ENCODE assay signal across 8 cellular contexts in genomic region chr14:20461230-20462141, GRCh38. TPM values are rescaled to one million over a fixed set of nuclear protein-coding genes. Genes with fewer than 3 reads are reported as not detected.
DNase-seq lines count a peak whose midpoint lies in the region; ATAC-seq and FAIRE-seq lines count a peak whose summit lies in the region.

Gene PIP4P1, minus strand, starts transcription at chr14:20461434. Its CDS starts 109 bp downstream, at chr14:20461325.

- H3K36me3 ChIP-seq in KOPT-K1 (ENCODE audit: insufficient read depth, low read length): peaks cover 39% of the 10 kb centered on the region
- peaks cover 37% of the 10 kb centered on the region for H3K36me3 ChIP-seq in muscle layer of colon (ENCODE audit: insufficient read depth, low read length)

- H3K27ac Mint-ChIP-seq in activated T-cell treated with anti-CD3 and anti-CD28 coated beads, Interleukin-2, amount 50 U/mL, for 72 hours: peak within 1 kb of the TSS; percentile 95

- H3K9me3 ChIP-seq in KOPT-K1 (ENCODE audit: insufficient read depth, low read length, poor library complexity, severe bottlenecking) (no peaks in the 10 kb centered on the region), muscle layer of colon (ENCODE audit: low read length) (no peaks in the 10 kb centered on the region)

- peak within 1 kb of the TSS; percentile 95 for H3K9ac ChIP-seq in muscle layer of colon (ENCODE audit: low read length)

- H3K27me3 ChIP-seq in muscle layer of colon (ENCODE audit: control insufficient read depth in 1 of 2, insufficient read depth in 2 of 2, low read length in 2 of 2): no peaks in the 10 kb centered on the region

- peak; percentile 93 for ATAC-seq in GM21786 (IDR thresholded peaks at IDR 0.05; ENCODE audit: unreplicated experiment)
- ATAC-seq in activated T-cell treated with anti-CD3 and anti-CD28 coated beads, Interleukin-2, amount 50 U/mL, for 72 hours (replicated peaks in 1 of 2): peak; percentile 95
- peak; percentile 96 for ATAC-seq in esophagus mucosa

- H3K27me3 Mint-ChIP-seq in activated T-cell treated with anti-CD3 and anti-CD28 coated beads, Interleukin-2, amount 50 U/mL, for 72 hours (ENCODE audit: low read depth): no peaks in the 10 kb centered on the region

- peak; percentile 78 for FAIRE-seq in RCC 7860 (lab: Jason Lieb, UNC)

- H3K4me3 ChIP-seq in muscle layer of colon (ENCODE audit: low read depth in 1 of 2, low read length in 2 of 2): peak within 1 kb of the TSS; percentile 73 to 82

- peaks cover 0 to 16% of the 10 kb centered on the region in 2 donors for H3K36me3 Mint-ChIP-seq in activated T-cell treated with anti-CD3 and anti-CD28 coated beads, Interleukin-2, amount 50 U/mL, for 72 hours (ENCODE audit: insufficient read depth in 2 of 2)

- DNase-seq in DMS79 (lab: John Stamatoyannopoulos, UW) (peak; percentile 100), RCC 7860 (ENCODE audit: low spot score) (peak; percentile 96)
- DNase-seq in activated T-cell treated with anti-CD3 and anti-CD28 coated beads, Interleukin-2, amount 50 U/mL, for 72 hours: peak; percentile 98 to 99
- DNase-seq in stimulated activated CD8-positive, alpha-beta memory T cell treated with anti-CD3 and anti-CD28 coated beads, Interleukin-7, amount 100 ng/mL, for 24 hours (ENCODE audit: low read depth): peak; percentile 97

- H3K9me3 Mint-ChIP-seq in activated T-cell treated with anti-CD3 and anti-CD28 coated beads, Interleukin-2, amount 50 U/mL, for 72 hours: no peaks in the 10 kb centered on the region

- H3K27ac ChIP-seq in KOPT-K1 (ENCODE audit: low read depth, low read length, poor library complexity, severe bottlenecking): peak within 1 kb of the TSS; percentile 73
- H3K27ac ChIP-seq in muscle layer of colon (ENCODE audit: low read depth, low read length): peak within 1 kb of the TSS; percentile 86

- H3K4me3 Mint-ChIP-seq in activated T-cell treated with anti-CD3 and anti-CD28 coated beads, Interleukin-2, amount 50 U/mL, for 72 hours: peak within 1 kb of the TSS; percentile 91 to 93

- H3K4me1 ChIP-seq in muscle layer of colon (ENCODE audit: insufficient read depth, low read length): peaks cover 16% of the 10 kb centered on the region

- peaks cover 23% of the 10 kb centered on the region for H3K4me1 Mint-ChIP-seq in activated T-cell treated with anti-CD3 and anti-CD28 coated beads, Interleukin-2, amount 50 U/mL, for 72 hours (ENCODE audit: low read depth)

RNA-seq across cellular contexts. Expression of gene PIP4P1, which starts in this region (rescaled TPM):
- 10 to 100 TPM; 38.2 to 45.8 TPM for total RNA-seq in activated T-cell treated with anti-CD3 and anti-CD28 coated beads, Interleukin-2, amount 50 U/mL, for 72 hours
- 22.8 TPM for total RNA-seq in esophagus mucosa

Comparison
In these comparisons a context has a peak if more than half of its experiments do, and no peak if none do; other contexts are left out.
1. Peak in every context shown above with its lines: DNase-seq, ATAC-seq, H3K4me3 ChIP-seq and H3K27ac ChIP-seq.